ENCODE assay signal across 1 cellular context in the genomic region with DNA sequence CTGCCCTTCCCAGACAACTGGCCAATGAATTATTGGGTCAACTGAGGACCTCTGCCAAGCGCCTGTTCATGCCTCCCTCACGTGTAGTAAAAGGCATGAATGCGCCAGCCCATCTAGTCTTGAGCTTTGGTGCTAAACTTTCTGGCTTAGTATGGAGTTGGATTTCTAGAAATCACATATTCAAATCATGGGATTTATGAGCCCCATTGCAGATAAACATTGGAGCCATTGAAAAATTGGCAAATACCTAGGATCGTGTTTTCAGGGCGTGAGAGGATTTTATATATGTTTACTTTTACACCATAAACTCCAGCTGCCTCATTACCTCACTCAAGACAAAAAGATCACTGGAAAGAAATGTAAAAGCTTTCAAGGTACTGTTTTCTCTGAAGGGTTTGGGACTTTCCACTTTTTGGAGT.
TF ChIP-seq lines count a peak whose summit lies in the region.

No MANE protein-coding gene starts in this region.

TF ChIP-seq in HEK293, 187 proteins besides CTCF, POLR2A, EP300 and RAD21 (continued from another document):
- TF ChIP-seq, protein P1, sequence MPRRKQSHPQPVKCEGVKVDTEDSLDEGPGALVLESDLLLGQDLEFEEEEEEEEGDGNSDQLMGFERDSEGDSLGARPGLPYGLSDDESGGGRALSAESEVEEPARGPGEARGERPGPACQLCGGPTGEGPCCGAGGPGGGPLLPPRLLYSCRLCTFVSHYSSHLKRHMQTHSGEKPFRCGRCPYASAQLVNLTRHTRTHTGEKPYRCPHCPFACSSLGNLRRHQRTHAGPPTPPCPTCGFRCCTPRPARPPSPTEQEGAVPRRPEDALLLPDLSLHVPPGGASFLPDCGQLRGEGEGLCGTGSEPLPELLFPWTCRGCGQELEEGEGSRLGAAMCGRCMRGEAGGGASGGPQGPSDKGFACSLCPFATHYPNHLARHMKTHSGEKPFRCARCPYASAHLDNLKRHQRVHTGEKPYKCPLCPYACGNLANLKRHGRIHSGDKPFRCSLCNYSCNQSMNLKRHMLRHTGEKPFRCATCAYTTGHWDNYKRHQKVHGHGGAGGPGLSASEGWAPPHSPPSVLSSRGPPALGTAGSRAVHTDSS (tag by site-specific recombination; IDR thresholded peaks at IDR 0.05) = no peak
- TF ChIP-seq ZNF335 (tag by site-specific recombination; conservative IDR thresholded peaks at IDR 0.05) (0 out of 2 replicates have a peak, but pooled peaks have one; percentile 22), ZNF629 (tag by site-specific recombination; IDR thresholded peaks at IDR 0.05) (0 out of 2 replicates have a peak, but pooled peaks have one; percentile 27), BCL11A (tag by site-specific recombination; IDR thresholded peaks at IDR 0.05; ENCODE audit: low read depth) (no peak), GFI1B (tag by site-specific recombination; IDR thresholded peaks at IDR 0.05) (peak; percentile 89), ZXDB (tag by site-specific recombination; IDR thresholded peaks at IDR 0.05) (peak; percentile 12; the same call in 1 of the 2 replicates), ZNF548 (tag by site-specific recombination; IDR thresholded peaks at IDR 0.05) (no peak), FEZF1 (tag by site-specific recombination; IDR thresholded peaks at IDR 0.05) (peak; percentile 58), GLI4 (tag by site-specific recombination; IDR thresholded peaks at IDR 0.05) (no peak), ZSCAN30 (tag by site-specific recombination; IDR thresholded peaks at IDR 0.05) (0 out of 2 replicates have a peak, but pooled peaks have one; percentile 44), ZNF660 (tag by site-specific recombination; IDR thresholded peaks at IDR 0.05) (no peak), ZNF664 (tag by site-specific recombination; IDR thresholded peaks at IDR 0.05) (no peak), ZNF416 (tag by site-specific recombination; IDR thresholded peaks at IDR 0.05) (no peak), ZNF610 (tag by site-specific recombination; IDR thresholded peaks at IDR 0.05; ENCODE audit: borderline replicate concordance) (0 out of 2 replicates have a peak, but pooled peaks have one; percentile 17), ZBTB8A (tag by site-specific recombination; IDR thresholded peaks at IDR 0.05) (peak; percentile 45), KLF1 (tag by site-specific recombination; IDR thresholded peaks at IDR 0.05) (peak; percentile 19; the same call in 1 of the 2 replicates), ZNF658 (tag by site-specific recombination; IDR thresholded peaks at IDR 0.05) (no peak), ZNF174 (tag by site-specific recombination; IDR thresholded peaks at IDR 0.05) (no peak), ZNF791 (tag by site-specific recombination; IDR thresholded peaks at IDR 0.05) (no peak), ZNF266 (tag by site-specific recombination; IDR thresholded peaks at IDR 0.05; ENCODE audit: low read depth) (no peak), ZNF555 (tag by site-specific recombination; conservative IDR thresholded peaks at IDR 0.05) (no peak), ZNF768 (tag by site-specific recombination; IDR thresholded peaks at IDR 0.05) (no peak)
- TF ChIP-seq, protein P2, sequence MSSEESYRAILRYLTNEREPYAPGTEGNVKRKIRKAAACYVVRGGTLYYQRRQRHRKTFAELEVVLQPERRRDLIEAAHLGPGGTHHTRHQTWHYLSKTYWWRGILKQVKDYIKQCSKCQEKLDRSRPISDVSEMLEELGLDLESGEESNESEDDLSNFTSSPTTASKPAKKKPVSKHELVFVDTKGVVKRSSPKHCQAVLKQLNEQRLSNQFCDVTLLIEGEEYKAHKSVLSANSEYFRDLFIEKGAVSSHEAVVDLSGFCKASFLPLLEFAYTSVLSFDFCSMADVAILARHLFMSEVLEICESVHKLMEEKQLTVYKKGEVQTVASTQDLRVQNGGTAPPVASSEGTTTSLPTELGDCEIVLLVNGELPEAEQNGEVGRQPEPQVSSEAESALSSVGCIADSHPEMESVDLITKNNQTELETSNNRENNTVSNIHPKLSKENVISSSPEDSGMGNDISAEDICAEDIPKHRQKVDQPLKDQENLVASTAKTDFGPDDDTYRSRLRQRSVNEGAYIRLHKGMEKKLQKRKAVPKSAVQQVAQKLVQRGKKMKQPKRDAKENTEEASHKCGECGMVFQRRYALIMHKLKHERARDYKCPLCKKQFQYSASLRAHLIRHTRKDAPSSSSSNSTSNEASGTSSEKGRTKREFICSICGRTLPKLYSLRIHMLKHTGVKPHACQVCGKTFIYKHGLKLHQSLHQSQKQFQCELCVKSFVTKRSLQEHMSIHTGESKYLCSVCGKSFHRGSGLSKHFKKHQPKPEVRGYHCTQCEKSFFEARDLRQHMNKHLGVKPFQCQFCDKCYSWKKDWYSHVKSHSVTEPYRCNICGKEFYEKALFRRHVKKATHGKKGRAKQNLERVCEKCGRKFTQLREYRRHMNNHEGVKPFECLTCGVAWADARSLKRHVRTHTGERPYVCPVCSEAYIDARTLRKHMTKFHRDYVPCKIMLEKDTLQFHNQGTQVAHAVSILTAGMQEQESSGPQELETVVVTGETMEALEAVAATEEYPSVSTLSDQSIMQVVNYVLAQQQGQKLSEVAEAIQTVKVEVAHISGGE (tag by site-specific recombination; conservative IDR thresholded peaks at IDR 0.05; ENCODE audit: low read depth) = no peak
- TF ChIP-seq, protein P3, sequence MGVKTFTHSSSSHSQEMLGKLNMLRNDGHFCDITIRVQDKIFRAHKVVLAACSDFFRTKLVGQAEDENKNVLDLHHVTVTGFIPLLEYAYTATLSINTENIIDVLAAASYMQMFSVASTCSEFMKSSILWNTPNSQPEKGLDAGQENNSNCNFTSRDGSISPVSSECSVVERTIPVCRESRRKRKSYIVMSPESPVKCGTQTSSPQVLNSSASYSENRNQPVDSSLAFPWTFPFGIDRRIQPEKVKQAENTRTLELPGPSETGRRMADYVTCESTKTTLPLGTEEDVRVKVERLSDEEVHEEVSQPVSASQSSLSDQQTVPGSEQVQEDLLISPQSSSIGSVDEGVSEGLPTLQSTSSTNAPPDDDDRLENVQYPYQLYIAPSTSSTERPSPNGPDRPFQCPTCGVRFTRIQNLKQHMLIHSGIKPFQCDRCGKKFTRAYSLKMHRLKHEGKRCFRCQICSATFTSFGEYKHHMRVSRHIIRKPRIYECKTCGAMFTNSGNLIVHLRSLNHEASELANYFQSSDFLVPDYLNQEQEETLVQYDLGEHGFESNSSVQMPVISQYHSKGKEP (tag by site-specific recombination; IDR thresholded peaks at IDR 0.05) = 0 out of 2 replicates have a peak, but pooled peaks have one; percentile 18
- TF ChIP-seq, protein P4, sequence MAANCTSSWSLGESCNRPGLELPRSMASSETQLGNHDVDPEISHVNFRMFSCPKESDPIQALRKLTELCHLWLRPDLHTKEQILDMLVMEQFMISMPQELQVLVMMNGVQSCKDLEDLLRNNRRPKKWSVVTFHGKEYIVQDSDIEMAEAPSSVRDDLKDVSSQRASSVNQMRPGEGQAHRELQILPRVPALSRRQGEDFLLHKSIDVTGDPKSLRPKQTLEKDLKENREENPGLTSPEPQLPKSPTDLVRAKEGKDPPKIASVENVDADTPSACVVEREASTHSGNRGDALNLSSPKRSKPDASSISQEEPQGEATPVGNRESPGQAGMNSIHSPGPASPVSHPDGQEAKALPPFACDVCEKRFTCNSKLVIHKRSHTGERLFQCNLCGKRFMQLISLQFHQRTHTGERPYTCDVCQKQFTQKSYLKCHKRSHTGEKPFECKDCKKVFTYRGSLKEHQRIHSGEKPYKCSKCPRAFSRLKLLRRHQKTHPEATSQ (tag by site-specific recombination; IDR thresholded peaks at IDR 0.05) = no peak
- TF ChIP-seq, protein P5, sequence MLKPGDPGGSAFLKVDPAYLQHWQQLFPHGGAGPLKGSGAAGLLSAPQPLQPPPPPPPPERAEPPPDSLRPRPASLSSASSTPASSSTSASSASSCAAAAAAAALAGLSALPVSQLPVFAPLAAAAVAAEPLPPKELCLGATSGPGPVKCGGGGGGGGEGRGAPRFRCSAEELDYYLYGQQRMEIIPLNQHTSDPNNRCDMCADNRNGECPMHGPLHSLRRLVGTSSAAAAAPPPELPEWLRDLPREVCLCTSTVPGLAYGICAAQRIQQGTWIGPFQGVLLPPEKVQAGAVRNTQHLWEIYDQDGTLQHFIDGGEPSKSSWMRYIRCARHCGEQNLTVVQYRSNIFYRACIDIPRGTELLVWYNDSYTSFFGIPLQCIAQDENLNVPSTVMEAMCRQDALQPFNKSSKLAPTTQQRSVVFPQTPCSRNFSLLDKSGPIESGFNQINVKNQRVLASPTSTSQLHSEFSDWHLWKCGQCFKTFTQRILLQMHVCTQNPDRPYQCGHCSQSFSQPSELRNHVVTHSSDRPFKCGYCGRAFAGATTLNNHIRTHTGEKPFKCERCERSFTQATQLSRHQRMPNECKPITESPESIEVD (tag by site-specific recombination; IDR thresholded peaks at IDR 0.05) = peak; percentile 98
- TF ChIP-seq, protein P6, sequence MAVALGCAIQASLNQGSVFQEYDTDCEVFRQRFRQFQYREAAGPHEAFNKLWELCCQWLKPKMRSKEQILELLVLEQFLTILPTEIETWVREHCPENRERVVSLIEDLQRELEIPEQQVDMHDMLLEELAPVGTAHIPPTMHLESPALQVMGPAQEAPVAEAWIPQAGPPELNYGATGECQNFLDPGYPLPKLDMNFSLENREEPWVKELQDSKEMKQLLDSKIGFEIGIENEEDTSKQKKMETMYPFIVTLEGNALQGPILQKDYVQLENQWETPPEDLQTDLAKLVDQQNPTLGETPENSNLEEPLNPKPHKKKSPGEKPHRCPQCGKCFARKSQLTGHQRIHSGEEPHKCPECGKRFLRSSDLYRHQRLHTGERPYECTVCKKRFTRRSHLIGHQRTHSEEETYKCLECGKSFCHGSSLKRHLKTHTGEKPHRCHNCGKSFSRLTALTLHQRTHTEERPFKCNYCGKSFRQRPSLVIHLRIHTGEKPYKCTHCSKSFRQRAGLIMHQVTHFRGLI (tag by site-specific recombination; IDR thresholded peaks at IDR 0.05) = no peak
- TF ChIP-seq, protein P7, sequence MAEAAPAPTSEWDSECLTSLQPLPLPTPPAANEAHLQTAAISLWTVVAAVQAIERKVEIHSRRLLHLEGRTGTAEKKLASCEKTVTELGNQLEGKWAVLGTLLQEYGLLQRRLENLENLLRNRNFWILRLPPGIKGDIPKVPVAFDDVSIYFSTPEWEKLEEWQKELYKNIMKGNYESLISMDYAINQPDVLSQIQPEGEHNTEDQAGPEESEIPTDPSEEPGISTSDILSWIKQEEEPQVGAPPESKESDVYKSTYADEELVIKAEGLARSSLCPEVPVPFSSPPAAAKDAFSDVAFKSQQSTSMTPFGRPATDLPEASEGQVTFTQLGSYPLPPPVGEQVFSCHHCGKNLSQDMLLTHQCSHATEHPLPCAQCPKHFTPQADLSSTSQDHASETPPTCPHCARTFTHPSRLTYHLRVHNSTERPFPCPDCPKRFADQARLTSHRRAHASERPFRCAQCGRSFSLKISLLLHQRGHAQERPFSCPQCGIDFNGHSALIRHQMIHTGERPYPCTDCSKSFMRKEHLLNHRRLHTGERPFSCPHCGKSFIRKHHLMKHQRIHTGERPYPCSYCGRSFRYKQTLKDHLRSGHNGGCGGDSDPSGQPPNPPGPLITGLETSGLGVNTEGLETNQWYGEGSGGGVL (tag by site-specific recombination; IDR thresholded peaks at IDR 0.05) = no peak
